In genomic region chr6:104638841-104639290, GRCh38 we compare ENCODE assay signal across 15 cellular contexts.
A peak's percentile ranks its signal among the peaks of the same experiment; 100 is the strongest.
DNase-seq lines count a peak whose midpoint lies in the region; ATAC-seq, FAIRE-seq and TF ChIP-seq lines count a peak whose summit lies in the region.
"Had no signal": no experiment of that assay in that cellular context is flagged by ENCODE, and none has a peak within 500 bp of the region (broad histone marks: within the 10 kb centered on the region; RNA-seq: fewer than 3 reads in every experiment).

No MANE protein-coding gene starts in this region.

- H3K36me3 ChIP-seq in lung (ENCODE audit: control insufficient read depth in 2 of 2, insufficient read depth in 2 of 2, low read length in 2 of 2) (no peaks in the 10 kb centered on the region), aorta (ENCODE audit: control insufficient read depth in 1 of 2, insufficient read depth in 2 of 2, low read length in 1 of 2) (no peaks in the 10 kb centered on the region), GM23248 (ENCODE audit: low read depth) (no peaks in the 10 kb centered on the region)
- H3K36me3 ChIP-seq: Peyer's patch, WERI-Rb-1 had no signal

- H3K4me1 ChIP-seq in lung (ENCODE audit: control insufficient read depth in 2 of 2, insufficient read depth in 2 of 2, low read length in 2 of 2): peaks cover 5 to 7% of the 10 kb centered on the region in 2 donors
- peaks cover 0 to 3% of the 10 kb centered on the region in 2 donors for H3K4me1 ChIP-seq in aorta (ENCODE audit: control insufficient read depth in 1 of 2, insufficient read depth in 2 of 2, low read length in 2 of 2)
- no peaks in the 10 kb centered on the region for H3K4me1 ChIP-seq in GM23248 (ENCODE audit: insufficient read depth)
- H3K4me1 ChIP-seq: Peyer's patch had no signal

- no peaks in the 10 kb centered on the region for H3K27me3 Mint-ChIP-seq in dendritic cell treated with granulocyte-macrophage colony-stimulating factor and Interleukin-4, amounts not matched to agents 40 ng/mL and 50 ng/mL, for 4 days
- no peaks in the 10 kb centered on the region for H3K27me3 Mint-ChIP-seq in stimulated activated naive CD8-positive, alpha-beta T cell treated with anti-CD3 and anti-CD28 coated beads, Interleukin-15, amount 100 ng/mL, for 72 hours

- H3K9ac ChIP-seq in GM23248: no peak overlapping the region

- in situ Hi-C loops in GM23248 (cut with MboI): no loop called here

- H3K27ac Mint-ChIP-seq in dendritic cell treated with granulocyte-macrophage colony-stimulating factor and Interleukin-4, amounts not matched to agents 40 ng/mL and 50 ng/mL, for 4 days: peak overlapping the region; percentile 30
- peak overlapping the region in 1 of 2 donors; percentile 34 for H3K27ac Mint-ChIP-seq in stimulated activated naive CD8-positive, alpha-beta T cell treated with anti-CD3 and anti-CD28 coated beads, Interleukin-15, amount 100 ng/mL, for 72 hours
- H3K27ac Mint-ChIP-seq: natural killer cell treated with Interleukin-12 subunit alpha and Interleukin-12 subunit beta and Interleukin-15 and Interleukin-18, amount 100 ng/mL, for 72 hours had no signal

- ATAC-seq in Right ventricle myocardium inferior (peak; percentile 82), lung (ENCODE audit: insufficient read depth, low FRiP score) (peak; percentile 34), aorta (ENCODE audit: low FRiP score) (peak; percentile 67)
- ATAC-seq in stimulated activated naive CD8-positive, alpha-beta T cell treated with anti-CD3 and anti-CD28 coated beads, Interleukin-15, amount 100 ng/mL, for 72 hours: no peak
- ATAC-seq: activated T-cell treated with anti-CD3 and anti-CD28 coated beads, Interleukin-2, amount 50 U/mL, for 4 hours; natural killer cell treated with Interleukin-12 subunit alpha and Interleukin-12 subunit beta and Interleukin-15 and Interleukin-18, amount 100 ng/mL, for 72 hours had no signal

- H3K9me3 ChIP-seq in lung (ENCODE audit: control insufficient read depth in 2 of 2, insufficient read depth in 1 of 2, low read length in 1 of 2) (peaks cover 0 to 5% of the 10 kb centered on the region in 2 donors), aorta (ENCODE audit: control insufficient read depth, low read length) (no peaks in the 10 kb centered on the region), GM23248 (ENCODE audit: low read depth) (no peaks in the 10 kb centered on the region)
- H3K9me3 ChIP-seq: Peyer's patch had no signal

- no peak overlapping the region for H3K4me3 Mint-ChIP-seq in dendritic cell treated with granulocyte-macrophage colony-stimulating factor and Interleukin-4, amounts not matched to agents 40 ng/mL and 50 ng/mL, for 4 days
- H3K4me3 Mint-ChIP-seq in stimulated activated naive CD8-positive, alpha-beta T cell treated with anti-CD3 and anti-CD28 coated beads, Interleukin-15, amount 100 ng/mL, for 72 hours: no peak overlapping the region
- H3K4me3 Mint-ChIP-seq: activated T-cell treated with anti-CD3 and anti-CD28 coated beads, Interleukin-2, amount 50 U/mL, for 4 hours; natural killer cell treated with Interleukin-12 subunit alpha and Interleukin-12 subunit beta and Interleukin-15 and Interleukin-18, amount 100 ng/mL, for 72 hours had no signal

- peaks cover 34% of the 10 kb centered on the region for H3K4me1 Mint-ChIP-seq in dendritic cell treated with granulocyte-macrophage colony-stimulating factor and Interleukin-4, amounts not matched to agents 40 ng/mL and 50 ng/mL, for 4 days (ENCODE audit: low read depth)
- peaks cover 6% of the 10 kb centered on the region for H3K4me1 Mint-ChIP-seq in stimulated activated naive CD8-positive, alpha-beta T cell treated with anti-CD3 and anti-CD28 coated beads, Interleukin-15, amount 100 ng/mL, for 72 hours

- H3F3A ChIP-seq in GM23248 (ENCODE audit: insufficient read depth): no peaks in the 10 kb centered on the region

- no peaks in the 10 kb centered on the region for H3K79me2 ChIP-seq in GM23248 (ENCODE audit: insufficient read depth)

- intact Hi-C loops in Right ventricle myocardium inferior (cut with DNase I) (loop anchor here (2.0 kb wide), 1 partner anchor 66 kb away; no protein-coding TSS in a partner anchor), cardiac septum (cut with DNase I) (no loop called here), aorta (cut with DNase I) (no loop called here)
- intact Hi-C loops in dendritic cell treated with granulocyte-macrophage colony-stimulating factor and Interleukin-4, amounts not matched to agents 40 ng/mL and 50 ng/mL, for 4 days (cut with micrococcal nuclease): no loop called here

- H3K27ac ChIP-seq in lung (ENCODE audit: low read depth in 1 of 2, low read length in 1 of 2) (peak overlapping the region; percentile 26 to 74), aorta (ENCODE audit: low read depth in 1 of 2, low read length in 2 of 2) (no peak overlapping the region), GM23248 (no peak overlapping the region)
- H3K27ac ChIP-seq: WERI-Rb-1 had no signal

- DNase-seq in Right ventricle myocardium inferior (ENCODE audit: missing footprints) (peak; percentile 70), cardiac septum (ENCODE audit: low spot score) (no peak), lung (ENCODE audit: low spot score) (no peak), aorta (no peak), GM19239 (ENCODE audit: insufficient read length, low spot score) (no peak), GM23248 (no peak)
- DNase-seq in stimulated activated naive CD8-positive, alpha-beta T cell treated with anti-CD3 and anti-CD28 coated beads, Interleukin-15, amount 100 ng/mL, for 72 hours: no peak
- DNase-seq: ACHN; activated T-cell treated with anti-CD3 and anti-CD28 coated beads, Interleukin-2, amount 50 U/mL, for 4 hours; cerebellar nuclear complex; NCI-H1105; Peyer's patch; WERI-Rb-1 had no signal

- H3K36me3 Mint-ChIP-seq in dendritic cell treated with granulocyte-macrophage colony-stimulating factor and Interleukin-4, amounts not matched to agents 40 ng/mL and 50 ng/mL, for 4 days (ENCODE audit: low read depth): no peaks in the 10 kb centered on the region
- H3K36me3 Mint-ChIP-seq: natural killer cell treated with Interleukin-12 subunit alpha and Interleukin-12 subunit beta and Interleukin-15 and Interleukin-18, amount 100 ng/mL, for 72 hours had no signal

- H3K27me3 ChIP-seq in lung (ENCODE audit: control insufficient read depth, insufficient read depth): no peaks in the 10 kb centered on the region
- H3K27me3 ChIP-seq in aorta (ENCODE audit: control insufficient read depth in 1 of 2, insufficient read depth in 2 of 2, low read length in 1 of 2): no peaks in the 10 kb centered on the region
- H3K27me3 ChIP-seq in GM23248 (replicated peaks; ENCODE audit: insufficient read depth): no peaks in the 10 kb centered on the region
- H3K27me3 ChIP-seq: Peyer's patch had no signal

- H3K4me2 ChIP-seq in GM23248 (ENCODE audit: unreplicated experiment): no peak overlapping the region

- no peak overlapping the region for H2AFZ ChIP-seq in GM23248

- no peak for FAIRE-seq in GM19239 (lab: Jason Lieb, UNC)

- peaks cover 8% of the 10 kb centered on the region for H3K9me3 Mint-ChIP-seq in dendritic cell treated with granulocyte-macrophage colony-stimulating factor and Interleukin-4, amounts not matched to agents 40 ng/mL and 50 ng/mL, for 4 days
- no peaks in the 10 kb centered on the region for H3K9me3 Mint-ChIP-seq in stimulated activated naive CD8-positive, alpha-beta T cell treated with anti-CD3 and anti-CD28 coated beads, Interleukin-15, amount 100 ng/mL, for 72 hours
- H3K9me3 Mint-ChIP-seq: activated T-cell treated with anti-CD3 and anti-CD28 coated beads, Interleukin-2, amount 50 U/mL, for 4 hours; natural killer cell treated with Interleukin-12 subunit alpha and Interleukin-12 subunit beta and Interleukin-15 and Interleukin-18, amount 100 ng/mL, for 72 hours had no signal

- H3K4me3 ChIP-seq in lung: no peak overlapping the region
- H3K4me3 ChIP-seq in aorta (ENCODE audit: low read length in 2 of 2): no peak overlapping the region
- no peak overlapping the region for H3K4me3 ChIP-seq in GM23248
- H3K4me3 ChIP-seq: Peyer's patch had no signal

- H4K20me1 ChIP-seq in GM23248 (ENCODE audit: insufficient read depth): no peaks in the 10 kb centered on the region

- 37 to 41% methylated on average over 4 of the region's 4 CpGs for WGBS in lung, 2 donors
- 67 to 77% methylated on average over 4 of the region's 4 CpGs for WGBS in aorta, 2 donors
- 39 to 49% methylated on average over 4 of the region's 4 CpGs for WGBS in GM23248 (ENCODE audit: low coverage in 1 of 2, low lambda C conversion rate in 2 of 2, missing lambda C conversion rate in 2 of 2), 2 experiments

- TF ChIP-seq CTCF in lung (IDR thresholded peaks at IDR 0.05; ENCODE audit: control extremely low read depth, extremely low read depth): no peak

- H3K9me2 ChIP-seq in GM23248 (ENCODE audit: insufficient read depth): no peaks in the 10 kb centered on the region

Comparison
In these comparisons a context has a peak if more than half of its experiments do, and no peak if none do; other contexts are left out.
1. H3K27ac ChIP-seq: peak in lung (2 of 2); none in aorta (0 of 2) and GM23248 (single experiment).